1 cellular context compared by ENCODE assay signal in the genomic region with DNA sequence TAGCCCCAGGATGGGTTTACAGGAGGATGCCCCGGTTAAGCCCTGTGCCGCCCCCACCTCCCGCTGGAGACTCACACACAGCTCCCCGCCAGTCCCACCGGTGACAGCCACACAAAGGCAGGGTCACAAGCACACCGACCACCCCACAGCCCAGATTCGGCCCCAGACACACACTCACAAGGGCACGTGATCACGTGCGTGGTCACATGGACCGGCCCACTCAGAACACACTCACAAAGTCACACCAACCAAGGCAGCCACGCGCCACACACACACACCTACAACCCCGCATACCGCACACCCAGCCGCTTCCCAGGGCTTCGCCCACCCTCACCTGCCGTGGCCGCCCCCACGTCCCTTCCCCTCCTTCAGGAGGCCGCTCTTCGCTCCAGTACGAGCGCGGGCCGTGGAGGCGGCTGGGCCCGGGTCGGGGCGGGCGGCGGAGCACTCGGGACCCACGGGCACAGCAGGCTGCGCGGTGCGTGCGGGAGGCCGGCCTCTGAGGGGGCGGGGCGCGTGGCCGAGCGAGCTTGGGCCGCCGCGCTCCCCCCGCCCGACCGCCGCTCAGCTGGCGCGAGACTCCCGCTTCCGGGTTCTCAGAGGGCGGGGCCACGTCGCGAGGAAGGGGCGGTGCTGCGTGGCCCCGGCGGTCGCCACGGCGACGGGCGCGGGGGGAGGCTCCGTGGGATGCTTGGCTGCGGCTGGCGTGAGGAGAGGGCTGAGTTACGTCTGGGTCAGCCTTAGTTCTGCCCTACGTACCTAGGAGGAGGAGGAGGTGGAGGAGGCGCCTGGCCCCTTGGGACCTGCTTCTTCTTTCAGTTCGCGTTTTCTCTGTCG.
TF ChIP-seq lines count a peak whose summit lies in the region.

A gene with protein sequence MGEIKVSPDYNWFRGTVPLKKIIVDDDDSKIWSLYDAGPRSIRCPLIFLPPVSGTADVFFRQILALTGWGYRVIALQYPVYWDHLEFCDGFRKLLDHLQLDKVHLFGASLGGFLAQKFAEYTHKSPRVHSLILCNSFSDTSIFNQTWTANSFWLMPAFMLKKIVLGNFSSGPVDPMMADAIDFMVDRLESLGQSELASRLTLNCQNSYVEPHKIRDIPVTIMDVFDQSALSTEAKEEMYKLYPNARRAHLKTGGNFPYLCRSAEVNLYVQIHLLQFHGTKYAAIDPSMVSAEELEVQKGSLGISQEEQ (minus strand): TSS at position 584 of the 837 bp plus-strand sequence. CDS start 6,345 bp downstream, outside the sequence.

TF ChIP-seq in HepG2, 621 proteins besides CTCF, POLR2A, EP300 and RAD21 (continued from another document and continues in another):
- no peak for TF ChIP-seq PITX1 (CRISPR knock-in tag; IDR thresholded peaks at IDR 0.05)
- no peak for TF ChIP-seq MEF2D (CRISPR knock-in tag; IDR thresholded peaks at IDR 0.05)
- TF ChIP-seq BRCA1 (CRISPR knock-in tag; IDR thresholded peaks at IDR 0.05): no peak
- no peak for TF ChIP-seq NFIC (IDR thresholded peaks at IDR 0.05; ENCODE audit: low read length)
- TF ChIP-seq, protein P1, sequence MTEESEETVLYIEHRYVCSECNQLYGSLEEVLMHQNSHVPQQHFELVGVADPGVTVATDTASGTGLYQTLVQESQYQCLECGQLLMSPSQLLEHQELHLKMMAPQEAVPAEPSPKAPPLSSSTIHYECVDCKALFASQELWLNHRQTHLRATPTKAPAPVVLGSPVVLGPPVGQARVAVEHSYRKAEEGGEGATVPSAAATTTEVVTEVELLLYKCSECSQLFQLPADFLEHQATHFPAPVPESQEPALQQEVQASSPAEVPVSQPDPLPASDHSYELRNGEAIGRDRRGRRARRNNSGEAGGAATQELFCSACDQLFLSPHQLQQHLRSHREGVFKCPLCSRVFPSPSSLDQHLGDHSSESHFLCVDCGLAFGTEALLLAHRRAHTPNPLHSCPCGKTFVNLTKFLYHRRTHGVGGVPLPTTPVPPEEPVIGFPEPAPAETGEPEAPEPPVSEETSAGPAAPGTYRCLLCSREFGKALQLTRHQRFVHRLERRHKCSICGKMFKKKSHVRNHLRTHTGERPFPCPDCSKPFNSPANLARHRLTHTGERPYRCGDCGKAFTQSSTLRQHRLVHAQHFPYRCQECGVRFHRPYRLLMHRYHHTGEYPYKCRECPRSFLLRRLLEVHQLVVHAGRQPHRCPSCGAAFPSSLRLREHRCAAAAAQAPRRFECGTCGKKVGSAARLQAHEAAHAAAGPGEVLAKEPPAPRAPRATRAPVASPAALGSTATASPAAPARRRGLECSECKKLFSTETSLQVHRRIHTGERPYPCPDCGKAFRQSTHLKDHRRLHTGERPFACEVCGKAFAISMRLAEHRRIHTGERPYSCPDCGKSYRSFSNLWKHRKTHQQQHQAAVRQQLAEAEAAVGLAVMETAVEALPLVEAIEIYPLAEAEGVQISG (CRISPR knock-in tag; IDR thresholded peaks at IDR 0.05): peak; percentile 77
- TF ChIP-seq, protein P2, sequence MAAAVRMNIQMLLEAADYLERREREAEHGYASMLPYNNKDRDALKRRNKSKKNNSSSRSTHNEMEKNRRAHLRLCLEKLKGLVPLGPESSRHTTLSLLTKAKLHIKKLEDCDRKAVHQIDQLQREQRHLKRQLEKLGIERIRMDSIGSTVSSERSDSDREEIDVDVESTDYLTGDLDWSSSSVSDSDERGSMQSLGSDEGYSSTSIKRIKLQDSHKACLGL (CRISPR knock-in tag; IDR thresholded peaks at IDR 0.05): no peak
- no peak for TF ChIP-seq ZNF564 (CRISPR knock-in tag; IDR thresholded peaks at IDR 0.05)
- TF ChIP-seq SIN3A (IDR thresholded peaks at IDR 0.05; ENCODE audit: borderline replicate concordance, low read depth, low read length): peak; percentile 69; the same call in 1 of the 2 replicates
- peak; percentile 81; the same call in 1 of the 2 replicates for TF ChIP-seq ZNF296 (CRISPR knock-in tag; conservative IDR thresholded peaks at IDR 0.05)
- TF ChIP-seq, protein P3, sequence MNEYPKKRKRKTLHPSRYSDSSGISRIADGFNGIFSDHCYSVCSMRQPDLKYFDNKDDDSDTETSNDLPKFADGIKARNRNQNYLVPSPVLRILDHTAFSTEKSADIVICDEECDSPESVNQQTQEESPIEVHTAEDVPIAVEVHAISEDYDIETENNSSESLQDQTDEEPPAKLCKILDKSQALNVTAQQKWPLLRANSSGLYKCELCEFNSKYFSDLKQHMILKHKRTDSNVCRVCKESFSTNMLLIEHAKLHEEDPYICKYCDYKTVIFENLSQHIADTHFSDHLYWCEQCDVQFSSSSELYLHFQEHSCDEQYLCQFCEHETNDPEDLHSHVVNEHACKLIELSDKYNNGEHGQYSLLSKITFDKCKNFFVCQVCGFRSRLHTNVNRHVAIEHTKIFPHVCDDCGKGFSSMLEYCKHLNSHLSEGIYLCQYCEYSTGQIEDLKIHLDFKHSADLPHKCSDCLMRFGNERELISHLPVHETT (CRISPR knock-in tag; conservative IDR thresholded peaks at IDR 0.05): no peak
- TF ChIP-seq, protein P4, sequence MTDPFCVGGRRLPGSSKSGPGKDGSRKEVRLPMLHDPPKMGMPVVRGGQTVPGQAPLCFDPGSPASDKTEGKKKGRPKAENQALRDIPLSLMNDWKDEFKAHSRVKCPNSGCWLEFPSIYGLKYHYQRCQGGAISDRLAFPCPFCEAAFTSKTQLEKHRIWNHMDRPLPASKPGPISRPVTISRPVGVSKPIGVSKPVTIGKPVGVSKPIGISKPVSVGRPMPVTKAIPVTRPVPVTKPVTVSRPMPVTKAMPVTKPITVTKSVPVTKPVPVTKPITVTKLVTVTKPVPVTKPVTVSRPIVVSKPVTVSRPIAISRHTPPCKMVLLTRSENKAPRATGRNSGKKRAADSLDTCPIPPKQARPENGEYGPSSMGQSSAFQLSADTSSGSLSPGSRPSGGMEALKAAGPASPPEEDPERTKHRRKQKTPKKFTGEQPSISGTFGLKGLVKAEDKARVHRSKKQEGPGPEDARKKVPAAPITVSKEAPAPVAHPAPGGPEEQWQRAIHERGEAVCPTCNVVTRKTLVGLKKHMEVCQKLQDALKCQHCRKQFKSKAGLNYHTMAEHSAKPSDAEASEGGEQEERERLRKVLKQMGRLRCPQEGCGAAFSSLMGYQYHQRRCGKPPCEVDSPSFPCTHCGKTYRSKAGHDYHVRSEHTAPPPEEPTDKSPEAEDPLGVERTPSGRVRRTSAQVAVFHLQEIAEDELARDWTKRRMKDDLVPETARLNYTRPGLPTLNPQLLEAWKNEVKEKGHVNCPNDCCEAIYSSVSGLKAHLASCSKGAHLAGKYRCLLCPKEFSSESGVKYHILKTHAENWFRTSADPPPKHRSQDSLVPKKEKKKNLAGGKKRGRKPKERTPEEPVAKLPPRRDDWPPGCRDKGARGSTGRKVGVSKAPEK (CRISPR knock-in tag; IDR thresholded peaks at IDR 0.05; ENCODE audit: borderline replicate concordance): no peak
- no peak for TF ChIP-seq ZSCAN31 (CRISPR knock-in tag; IDR thresholded peaks at IDR 0.05; ENCODE audit: low read depth)
- TF ChIP-seq, protein P5, sequence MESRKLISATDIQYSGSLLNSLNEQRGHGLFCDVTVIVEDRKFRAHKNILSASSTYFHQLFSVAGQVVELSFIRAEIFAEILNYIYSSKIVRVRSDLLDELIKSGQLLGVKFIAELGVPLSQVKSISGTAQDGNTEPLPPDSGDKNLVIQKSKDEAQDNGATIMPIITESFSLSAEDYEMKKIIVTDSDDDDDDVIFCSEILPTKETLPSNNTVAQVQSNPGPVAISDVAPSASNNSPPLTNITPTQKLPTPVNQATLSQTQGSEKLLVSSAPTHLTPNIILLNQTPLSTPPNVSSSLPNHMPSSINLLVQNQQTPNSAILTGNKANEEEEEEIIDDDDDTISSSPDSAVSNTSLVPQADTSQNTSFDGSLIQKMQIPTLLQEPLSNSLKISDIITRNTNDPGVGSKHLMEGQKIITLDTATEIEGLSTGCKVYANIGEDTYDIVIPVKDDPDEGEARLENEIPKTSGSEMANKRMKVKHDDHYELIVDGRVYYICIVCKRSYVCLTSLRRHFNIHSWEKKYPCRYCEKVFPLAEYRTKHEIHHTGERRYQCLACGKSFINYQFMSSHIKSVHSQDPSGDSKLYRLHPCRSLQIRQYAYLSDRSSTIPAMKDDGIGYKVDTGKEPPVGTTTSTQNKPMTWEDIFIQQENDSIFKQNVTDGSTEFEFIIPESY (CRISPR knock-in tag; IDR thresholded peaks at IDR 0.05): no peak
- no peak for TF ChIP-seq NONO (IDR thresholded peaks at IDR 0.05)
- 0 out of 2 replicates have a peak, but pooled peaks have one; percentile 45 for TF ChIP-seq NONO (CRISPR knock-in tag; conservative IDR thresholded peaks at IDR 0.05)
- TF ChIP-seq ZNF225 (CRISPR knock-in tag; IDR thresholded peaks at IDR 0.05): no peak
- no peak for TF ChIP-seq HNF4G (IDR thresholded peaks at IDR 0.05; ENCODE audit: borderline replicate concordance, low read depth, low read length)
- no peak for TF ChIP-seq HNF4G (CRISPR knock-in tag; IDR thresholded peaks at IDR 0.05; ENCODE audit: borderline replicate concordance, low read depth)
- TF ChIP-seq, protein P6, sequence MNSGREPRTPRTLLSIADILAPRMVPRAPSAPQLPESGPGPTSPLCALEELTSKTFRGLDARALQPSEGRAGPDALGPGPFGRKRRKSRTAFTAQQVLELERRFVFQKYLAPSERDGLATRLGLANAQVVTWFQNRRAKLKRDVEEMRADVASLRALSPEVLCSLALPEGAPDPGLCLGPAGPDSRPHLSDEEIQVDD (CRISPR knock-in tag; IDR thresholded peaks at IDR 0.05; ENCODE audit: borderline replicate concordance): no peak
- TF ChIP-seq IRX3 (CRISPR knock-in tag; IDR thresholded peaks at IDR 0.05; ENCODE audit: borderline replicate concordance, low read depth): no peak
- TF ChIP-seq ZNF354B (CRISPR knock-in tag; IDR thresholded peaks at IDR 0.05): no peak
- TF ChIP-seq ATAD3A (CRISPR knock-in tag; IDR thresholded peaks at IDR 0.05): no peak
- TF ChIP-seq, protein P7, sequence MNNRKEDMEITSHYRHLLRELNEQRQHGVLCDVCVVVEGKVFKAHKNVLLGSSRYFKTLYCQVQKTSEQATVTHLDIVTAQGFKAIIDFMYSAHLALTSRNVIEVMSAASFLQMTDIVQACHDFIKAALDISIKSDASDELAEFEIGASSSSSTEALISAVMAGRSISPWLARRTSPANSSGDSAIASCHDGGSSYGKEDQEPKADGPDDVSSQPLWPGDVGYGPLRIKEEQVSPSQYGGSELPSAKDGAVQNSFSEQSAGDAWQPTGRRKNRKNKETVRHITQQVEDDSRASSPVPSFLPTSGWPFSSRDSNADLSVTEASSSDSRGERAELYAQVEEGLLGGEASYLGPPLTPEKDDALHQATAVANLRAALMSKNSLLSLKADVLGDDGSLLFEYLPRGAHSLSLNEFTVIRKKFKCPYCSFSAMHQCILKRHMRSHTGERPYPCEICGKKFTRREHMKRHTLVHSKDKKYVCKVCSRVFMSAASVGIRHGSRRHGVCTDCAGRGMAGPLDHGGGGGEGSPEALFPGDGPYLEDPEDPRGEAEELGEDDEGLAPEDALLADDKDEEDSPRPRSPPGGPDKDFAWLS (CRISPR knock-in tag; IDR thresholded peaks at IDR 0.05; ENCODE audit: borderline replicate concordance): no peak
- no peak for TF ChIP-seq CHD4 (IDR thresholded peaks at IDR 0.05; ENCODE audit: borderline replicate concordance, low read length)
- TF ChIP-seq RFX5 (IDR thresholded peaks at IDR 0.05; ENCODE audit: low read depth, low read length): no peak
- no peak for TF ChIP-seq ZNF460 (CRISPR knock-in tag; IDR thresholded peaks at IDR 0.05; ENCODE audit: borderline replicate concordance)
- no peak for TF ChIP-seq SIX1 (CRISPR knock-in tag; IDR thresholded peaks at IDR 0.05; ENCODE audit: borderline replicate concordance)
- TF ChIP-seq ZNF772 (CRISPR knock-in tag; IDR thresholded peaks at IDR 0.05): no peak
- peak; percentile 53 for TF ChIP-seq POLR2G (IDR thresholded peaks at IDR 0.05; ENCODE audit: low read depth, low read length)
- TF ChIP-seq MYC (CRISPR knock-in tag; IDR thresholded peaks at IDR 0.05; ENCODE audit: borderline replicate concordance): peak; percentile 84
- TF ChIP-seq RBM39 (IDR thresholded peaks at IDR 0.05; ENCODE audit: low read depth, low read length, poor library complexity, severe bottlenecking): peak; percentile 4
- TF ChIP-seq SP140L (CRISPR knock-in tag; IDR thresholded peaks at IDR 0.05; ENCODE audit: borderline replicate concordance): no peak
- no peak for TF ChIP-seq ZNF44 (CRISPR knock-in tag; IDR thresholded peaks at IDR 0.05)
- peak; percentile 27 for TF ChIP-seq HDAC2 (CRISPR knock-in tag; IDR thresholded peaks at IDR 0.05)
- TF ChIP-seq RFXAP (CRISPR knock-in tag; IDR thresholded peaks at IDR 0.05; ENCODE audit: borderline replicate concordance): peak; percentile 69; the same call in 1 of the 2 replicates
- TF ChIP-seq ZNF136 (CRISPR knock-in tag; IDR thresholded peaks at IDR 0.05; ENCODE audit: low read depth): no peak
- TF ChIP-seq ELF3 (CRISPR knock-in tag; IDR thresholded peaks at IDR 0.05): peak; percentile 91
- TF ChIP-seq, protein P8, sequence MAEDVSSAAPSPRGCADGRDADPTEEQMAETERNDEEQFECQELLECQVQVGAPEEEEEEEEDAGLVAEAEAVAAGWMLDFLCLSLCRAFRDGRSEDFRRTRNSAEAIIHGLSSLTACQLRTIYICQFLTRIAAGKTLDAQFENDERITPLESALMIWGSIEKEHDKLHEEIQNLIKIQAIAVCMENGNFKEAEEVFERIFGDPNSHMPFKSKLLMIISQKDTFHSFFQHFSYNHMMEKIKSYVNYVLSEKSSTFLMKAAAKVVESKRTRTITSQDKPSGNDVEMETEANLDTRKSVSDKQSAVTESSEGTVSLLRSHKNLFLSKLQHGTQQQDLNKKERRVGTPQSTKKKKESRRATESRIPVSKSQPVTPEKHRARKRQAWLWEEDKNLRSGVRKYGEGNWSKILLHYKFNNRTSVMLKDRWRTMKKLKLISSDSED (CRISPR knock-in tag; IDR thresholded peaks at IDR 0.05): peak; percentile 78; the same call in 1 of the 2 replicates
- TF ChIP-seq ZMYM2 (CRISPR knock-in tag; IDR thresholded peaks at IDR 0.05): peak; percentile 34; the same call in 1 of the 2 replicates
- TF ChIP-seq SPEN (CRISPR knock-in tag; IDR thresholded peaks at IDR 0.05; ENCODE audit: low read depth): peak; percentile 52; the same call in 1 of the 2 replicates
- no peak for TF ChIP-seq U2AF1 (optimal IDR thresholded peaks at IDR 0.05; ENCODE audit: low read depth, low read length)
- TF ChIP-seq KDM5B (CRISPR knock-in tag; IDR thresholded peaks at IDR 0.05; ENCODE audit: borderline replicate concordance): peak; percentile 85
- TF ChIP-seq GPN1 (CRISPR knock-in tag; IDR thresholded peaks at IDR 0.05; ENCODE audit: borderline replicate concordance): no peak
- no peak for TF ChIP-seq JUND (CRISPR knock-in tag; IDR thresholded peaks at IDR 0.05)
- TF ChIP-seq ZNF713 (CRISPR knock-in tag; IDR thresholded peaks at IDR 0.05): no peak
- no peak for TF ChIP-seq CC2D1A (CRISPR knock-in tag; IDR thresholded peaks at IDR 0.05)
- TF ChIP-seq MED1 (CRISPR knock-in tag; IDR thresholded peaks at IDR 0.05): peak; percentile 63
- peak; percentile 60; the same call in 1 of the 2 replicates for TF ChIP-seq MEIS2 (CRISPR knock-in tag; IDR thresholded peaks at IDR 0.05)
- no peak for TF ChIP-seq NR2F2 (IDR thresholded peaks at IDR 0.05; ENCODE audit: borderline replicate concordance, low read depth)
- no peak; the same call in 1 of the 2 replicates for TF ChIP-seq PHF20 (CRISPR knock-in tag; IDR thresholded peaks at IDR 0.05)
- no peak for TF ChIP-seq PRMT3 (CRISPR knock-in tag; IDR thresholded peaks at IDR 0.05; ENCODE audit: borderline replicate concordance, low read depth)
- no peak for TF ChIP-seq ZNF260 (CRISPR knock-in tag; IDR thresholded peaks at IDR 0.05; ENCODE audit: borderline replicate concordance, low read depth)
- no peak for TF ChIP-seq ZNF724P (CRISPR knock-in tag; IDR thresholded peaks at IDR 0.05; ENCODE audit: borderline replicate concordance)
